ENCODE assay signal across 8 cellular contexts in genomic region chr6:110341671-110342304, GRCh38. TPM values are rescaled to one million over a fixed set of nuclear protein-coding genes. Genes with fewer than 3 reads are reported as not detected.
DNase-seq lines count a peak whose midpoint lies in the region; ATAC-seq and TF ChIP-seq lines count a peak whose summit lies in the region.
"Had no signal": no experiment of that assay in that cellular context is flagged by ENCODE, and none has a peak within 500 bp of the region (broad histone marks: within the 10 kb centered on the region; RNA-seq: fewer than 3 reads in every experiment).

No MANE protein-coding gene starts in this region.

- H3K4me1 ChIP-seq in rectal smooth muscle tissue (ENCODE audit: control insufficient read depth, insufficient read depth, low read length) = peaks cover 39% of the 10 kb centered on the region

- peak; percentile 51 for TF ChIP-seq CTCF in GM12873 (IDR thresholded peaks at IDR 0.05; ENCODE audit: insufficient read depth, low read depth, low read length, missing control alignments)
- no peak for TF ChIP-seq CTCF in GM13977 (IDR thresholded peaks at IDR 0.05; ENCODE audit: extremely low read depth, insufficient read depth, missing control alignments)

- ATAC-seq in HG03039 (IDR thresholded peaks at IDR 0.05; ENCODE audit: unreplicated experiment) = no peak

- peak overlapping the region; percentile 16 for H3K27ac ChIP-seq in rectal smooth muscle tissue (ENCODE audit: low read depth, low read length)

- in situ Hi-C loops in GM13977 (cut with MboI; ENCODE audit: low pct_unique_long_range_greater_than_20kb, low sequenced_read_pairs, unreplicated experiment) = no loop called here

- H3K4me3 ChIP-seq in rectal smooth muscle tissue (ENCODE audit: low read length) = peak overlapping the region; percentile 13

- H3K9ac ChIP-seq in rectal smooth muscle tissue (ENCODE audit: low read length) = no peak overlapping the region

- H3K27me3 ChIP-seq in rectal smooth muscle tissue (ENCODE audit: control insufficient read depth, insufficient read depth, low read length) = no peaks in the 10 kb centered on the region

- H3K36me3 ChIP-seq in rectal smooth muscle tissue (ENCODE audit: control insufficient read depth, insufficient read depth, low read length) = no peaks in the 10 kb centered on the region

- DNase-seq in NCI-H526 treated with DMSO at 0.1 percent for 48 hours (lab: John Stamatoyannopoulos, UW) (peak; percentile 58), dermis blood vessel endothelial cell (peak; percentile 22), GM13977 (ENCODE audit: low spot score) (no peak)
- DNase-seq in activated CD8-positive, alpha-beta memory T cell treated with anti-CD3 and anti-CD28 coated beads, Interleukin-2, amount 50 U/mL, for 48 hours = no peak
- DNase-seq: central memory CD4-positive, alpha-beta T cell had no signal

RNA-seq across cellular contexts. Expression of gene METTL24, which starts 16.4 kb away (rescaled TPM):
- not detected in 2 replicates for total RNA-seq in dermis blood vessel endothelial cell

Comparison
In these comparisons a context has a peak if more than half of its experiments do, and no peak if none do; other contexts are left out.
1. DNase-seq: peak in NCI-H526 treated with DMSO at 0.1 percent for 48 hours (single experiment) and dermis blood vessel endothelial cell (single experiment); none in activated CD8-positive, alpha-beta memory T cell treated with anti-CD3 and anti-CD28 coated beads, Interleukin-2, amount 50 U/mL, for 48 hours (single experiment) and GM13977 (single experiment).